14 cellular contexts compared by ENCODE assay signal in the genomic region with DNA sequence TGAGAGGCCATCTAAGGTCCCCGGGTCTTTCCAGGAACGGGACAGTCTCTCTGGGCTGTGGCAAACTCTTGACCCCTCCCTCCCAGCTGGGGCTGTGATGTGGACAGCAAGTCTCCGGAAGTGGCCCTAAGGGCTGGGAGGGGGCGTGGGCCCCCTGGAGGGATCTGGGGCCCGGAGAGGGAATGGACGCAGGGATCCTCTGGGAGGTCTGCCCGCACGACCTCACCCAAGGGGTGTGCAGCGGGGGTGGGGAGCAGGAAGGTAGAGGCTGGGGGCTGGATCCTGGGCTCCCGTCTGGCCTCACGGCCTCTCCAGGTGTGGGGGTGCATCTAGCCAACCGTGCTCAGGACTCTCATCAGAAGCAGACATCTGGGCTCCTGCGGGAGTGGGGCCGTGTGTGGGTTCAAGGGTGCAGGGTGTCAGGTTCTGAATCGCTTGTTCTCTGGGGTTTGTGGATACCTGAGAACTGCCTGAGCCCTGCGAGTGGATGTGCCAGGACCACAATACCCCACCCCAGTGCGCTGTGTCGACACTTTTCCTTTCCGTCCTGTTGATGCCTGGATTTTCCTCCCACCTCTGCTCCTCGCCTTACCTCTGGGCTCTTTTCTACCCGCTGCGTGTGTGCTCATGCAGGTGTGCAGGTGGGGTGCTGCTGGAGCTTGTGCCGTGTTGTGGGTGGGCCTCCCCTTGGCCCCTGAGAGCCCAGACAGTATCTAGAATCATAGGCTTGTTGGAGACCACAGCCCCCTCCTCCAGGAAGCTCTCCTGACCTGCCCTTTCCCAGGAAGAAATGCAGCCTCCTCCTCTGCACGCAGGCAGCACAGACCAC. TPM values are rescaled to one million over a fixed set of nuclear protein-coding genes. Genes with fewer than 3 reads are reported as not detected.
DNase-seq lines count a peak whose midpoint lies in the region; ATAC-seq lines count a peak whose summit lies in the region.
"Had no signal": no experiment of that assay in that cellular context is flagged by ENCODE, and none has a peak within 500 bp of the region (broad histone marks: within the 10 kb centered on the region; RNA-seq: fewer than 3 reads in every experiment).

No MANE protein-coding gene starts in this region.

- H2AK5ac ChIP-seq in trophoblast cell (ENCODE audit: low read length), result peak overlapping the region; percentile 25

- no peak for ATAC-seq in GM21381 (IDR thresholded peaks at IDR 0.05; ENCODE audit: unreplicated experiment)
- ATAC-seq: activated T-helper 17 cell treated with anti-CD3 and anti-CD28 coated beads, Interleukin-2, amount 50 U/mL, for 72 hours; CD8-positive, alpha-beta T cell had no signal

- no peak overlapping the region for H2AFZ ChIP-seq in trophoblast cell (ENCODE audit: insufficient read depth, low read length, poor library complexity)

- peak overlapping the region; percentile 65 for H4K91ac ChIP-seq in trophoblast cell (ENCODE audit: low read depth, low read length)

- peak overlapping the region; percentile 51 for H2BK12ac ChIP-seq in trophoblast cell (ENCODE audit: low read length)

- H3K4ac ChIP-seq in trophoblast cell (ENCODE audit: low read depth, low read length), result peak overlapping the region; percentile 42

- H3K9ac ChIP-seq in BLaER1 treated with 17β-estradiol and CSF1 and Interleukin-3, amounts not matched to agents 10 nM and 100 nM, result no peak overlapping the region
- H3K9ac ChIP-seq in trophoblast cell (ENCODE audit: low read length), result peak overlapping the region; percentile 41
- H3K9ac ChIP-seq: SK-N-SH had no signal

- peak overlapping the region; percentile 28 for H2BK120ac ChIP-seq in trophoblast cell (ENCODE audit: insufficient read depth, low read length, poor library complexity)

- H4K12ac ChIP-seq in trophoblast cell (ENCODE audit: low read depth, low read length), result no peak overlapping the region

- no peak overlapping the region for H3K27ac ChIP-seq in BLaER1 treated with 17β-estradiol and CSF1 and Interleukin-3, amounts not matched to agents 10 nM and 100 nM
- H3K27ac ChIP-seq in SJCRH30, result peak overlapping the region; percentile 65
- no peak overlapping the region for H3K27ac ChIP-seq in iPS DF 6.9 (ENCODE audit: low read length)
- H3K27ac ChIP-seq in trophoblast cell (ENCODE audit: low read depth, low read length), result no peak overlapping the region
- H3K27ac ChIP-seq: epithelial cell of prostate, neutrophil had no signal

- WGBS in iPS DF 6.9 (ENCODE audit: insufficient coverage, insufficient read length), result no CpG with 5 or more reads among the region's 24 CpGs
- no CpG with 5 or more reads among the region's 24 CpGs for WGBS in trophoblast cell (ENCODE audit: extremely low coverage, insufficient coverage, insufficient read length)

- peaks cover 27% of the 10 kb centered on the region for H3K79me1 ChIP-seq in trophoblast cell (ENCODE audit: low read length)

- H3K14ac ChIP-seq in trophoblast cell (ENCODE audit: low read length), result peak overlapping the region; percentile 47

- peaks cover 53 to 69% (median 60%) of the 10 kb centered on the region in 11 experiments for H3K27me3 ChIP-seq in BLaER1 treated with 17β-estradiol and CSF1 and Interleukin-3, amounts not matched to agents 10 nM and 100 nM
- H3K27me3 ChIP-seq in SJCRH30, result no peaks in the 10 kb centered on the region
- H3K27me3 ChIP-seq in iPS DF 6.9 (ENCODE audit: control insufficient read depth, insufficient read depth, low read length), result no peaks in the 10 kb centered on the region
- no peaks in the 10 kb centered on the region for H3K27me3 ChIP-seq in trophoblast cell (ENCODE audit: insufficient read depth, low read length)

- peak overlapping the region; percentile 23 for H2BK5ac ChIP-seq in trophoblast cell (ENCODE audit: low read depth, low read length, poor library complexity)

- no peak overlapping the region for H3K4me3 ChIP-seq in BLaER1 treated with 17β-estradiol and CSF1 and Interleukin-3, amounts not matched to agents 10 nM and 100 nM
- H3K4me3 ChIP-seq in SJCRH30 (peak overlapping the region; percentile 86), iPS DF 6.9 (ENCODE audit: low read length) (peak overlapping the region; percentile 48; the same call in 1 of the 2 replicates), trophoblast cell (ENCODE audit: low read depth, low read length) (peak overlapping the region; percentile 79)

- no peaks in the 10 kb centered on the region for H3K9me3 ChIP-seq in BLaER1 treated with 17β-estradiol and CSF1 and Interleukin-3, amounts not matched to agents 10 nM and 100 nM (replicated peaks in 1 of 11)
- no peaks in the 10 kb centered on the region for H3K9me3 ChIP-seq in SJCRH30 (replicated peaks)
- no peaks in the 10 kb centered on the region for H3K9me3 ChIP-seq in iPS DF 6.9 (ENCODE audit: control insufficient read depth, insufficient read depth, low read length)
- H3K9me3 ChIP-seq in trophoblast cell (ENCODE audit: insufficient read depth, low read depth, low read length), result no peaks in the 10 kb centered on the region
- H3K9me3 ChIP-seq: neutrophil, SK-N-SH had no signal

- peak overlapping the region; percentile 40 for H3K18ac ChIP-seq in trophoblast cell (ENCODE audit: low read length)

- H3K36me3 ChIP-seq in BLaER1 treated with 17β-estradiol and CSF1 and Interleukin-3, amounts not matched to agents 10 nM and 100 nM, result no peaks in the 10 kb centered on the region
- peaks cover 11% of the 10 kb centered on the region for H3K36me3 ChIP-seq in SJCRH30
- H3K36me3 ChIP-seq in iPS DF 6.9 (ENCODE audit: control insufficient read depth, insufficient read depth, low read length), result peaks cover 2% of the 10 kb centered on the region; the same call in 1 of the 2 replicates
- peaks cover 24 to 28% of the 10 kb centered on the region in 2 experiments for H3K36me3 ChIP-seq in trophoblast cell (ENCODE audit: control insufficient read depth in 1 of 2, insufficient read depth in 2 of 2, low read length in 2 of 2)
- H3K36me3 ChIP-seq: neutrophil had no signal

- H4K20me1 ChIP-seq in BLaER1 treated with 17β-estradiol and CSF1 and Interleukin-3, amounts not matched to agents 10 nM and 100 nM, result peaks cover 0 to 63% (median 36%) of the 10 kb centered on the region in 11 experiments; a peak in 16 of 22 replicates

- DNase-seq in SJCRH30 (peak in 1 of 2 experiments; percentile 41), iPS DF 6.9 (ENCODE audit: low read depth, low spot score) (no peak), trophoblast cell (peak in 1 of 2 donors; percentile 32), A172 (ENCODE audit: low spot score) (no peak), NCI-H226 (no peak), HUDEP-2 (lab: John Stamatoyannopoulos, UW; ENCODE audit: unreplicated experiment in 76 of 76) (no peak)
- DNase-seq: CD8-positive, alpha-beta T cell; NCI-H748 treated with DMSO at 0.1 percent for 48 hours had no signal

- peaks cover 9% of the 10 kb centered on the region for H3K79me2 ChIP-seq in trophoblast cell (ENCODE audit: control insufficient read depth, insufficient read depth, low read length, poor library complexity)

- H4K8ac ChIP-seq in trophoblast cell (ENCODE audit: low read depth, low read length), result peak overlapping the region; percentile 20

- peaks cover 13 to 65% (median 31%) of the 10 kb centered on the region in 10 experiments for H3K4me1 ChIP-seq in BLaER1 treated with 17β-estradiol and CSF1 and Interleukin-3, amounts not matched to agents 10 nM and 100 nM
- H3K4me1 ChIP-seq in SJCRH30, result peaks cover 63% of the 10 kb centered on the region
- H3K4me1 ChIP-seq in iPS DF 6.9 (ENCODE audit: control insufficient read depth, insufficient read depth, low read length), result peaks cover 8% of the 10 kb centered on the region
- peaks cover 25 to 42% of the 10 kb centered on the region in 2 experiments for H3K4me1 ChIP-seq in trophoblast cell (ENCODE audit: control insufficient read depth in 1 of 2, insufficient read depth in 2 of 2, low read length in 2 of 2)

- no peak overlapping the region for H3K23ac ChIP-seq in trophoblast cell (ENCODE audit: low read length)

- H3K4me2 ChIP-seq in BLaER1 treated with 17β-estradiol and CSF1 and Interleukin-3, amounts not matched to agents 10 nM and 100 nM, result peak overlapping the region in 10 of 11 experiments; percentile 24 to 62 (median 50); a peak in 15 of 22 replicates
- H3K4me2 ChIP-seq in trophoblast cell (ENCODE audit: low read length), result peak overlapping the region; percentile 81
- H3K4me2 ChIP-seq: SK-N-SH had no signal

RNA-seq across cellular contexts. Expression of a gene that starts 0.9 kb away (rescaled TPM):
- 47.1 and 53.7 TPM in 2 replicates for total RNA-seq in SJCRH30 (2014; rRNA removed; shearing (Covaris generic))
- polyA plus RNA-seq in trophoblast cell (2013), result 41.6 and 41.8 TPM in 2 replicates
- total RNA-seq in A172 (2014; rRNA removed; shearing (Covaris generic)), result 3.1 TPM in 2 replicates
- total RNA-seq: activated T-helper 17 cell treated with anti-CD3 and anti-CD28 coated beads, Interleukin-2, amount 50 U/mL, for 72 hours; CD8-positive, alpha-beta T cell had no signal
- polyA plus RNA-seq: SK-N-SH had no signal

RNA-seq across cellular contexts. Expression of a gene that starts 13.3 kb away (rescaled TPM):
- 1.4 and 3.5 TPM in 2 replicates for total RNA-seq in SJCRH30 (2014; rRNA removed; shearing (Covaris generic))
- 13.9 and 15.5 TPM in 2 replicates for polyA plus RNA-seq in trophoblast cell (2013)
- total RNA-seq in A172 (2014; rRNA removed; shearing (Covaris generic)), result 0.12 and 0.59 TPM in 2 replicates
- total RNA-seq: activated T-helper 17 cell treated with anti-CD3 and anti-CD28 coated beads, Interleukin-2, amount 50 U/mL, for 72 hours; CD8-positive, alpha-beta T cell had no signal
- polyA plus RNA-seq: SK-N-SH had no signal

Comparison
In these comparisons a context has a peak if more than half of its experiments do, and no peak if none do; other contexts are left out.
1. H3K4me3 ChIP-seq: peak in SJCRH30 (single experiment), iPS DF 6.9 (single experiment) and trophoblast cell (single experiment); none in BLaER1 treated with 17β-estradiol and CSF1 and Interleukin-3, amounts not matched to agents 10 nM and 100 nM (0 of 10).
2. RNA of a gene that starts 0.9 kb away (total RNA-seq): 47.1 to 53.7 TPM in SJCRH30; 3.1 TPM in A172; every median in the first group is over 10 times any median in the second.